9 cellular contexts compared by ENCODE assay signal in the genomic region with DNA sequence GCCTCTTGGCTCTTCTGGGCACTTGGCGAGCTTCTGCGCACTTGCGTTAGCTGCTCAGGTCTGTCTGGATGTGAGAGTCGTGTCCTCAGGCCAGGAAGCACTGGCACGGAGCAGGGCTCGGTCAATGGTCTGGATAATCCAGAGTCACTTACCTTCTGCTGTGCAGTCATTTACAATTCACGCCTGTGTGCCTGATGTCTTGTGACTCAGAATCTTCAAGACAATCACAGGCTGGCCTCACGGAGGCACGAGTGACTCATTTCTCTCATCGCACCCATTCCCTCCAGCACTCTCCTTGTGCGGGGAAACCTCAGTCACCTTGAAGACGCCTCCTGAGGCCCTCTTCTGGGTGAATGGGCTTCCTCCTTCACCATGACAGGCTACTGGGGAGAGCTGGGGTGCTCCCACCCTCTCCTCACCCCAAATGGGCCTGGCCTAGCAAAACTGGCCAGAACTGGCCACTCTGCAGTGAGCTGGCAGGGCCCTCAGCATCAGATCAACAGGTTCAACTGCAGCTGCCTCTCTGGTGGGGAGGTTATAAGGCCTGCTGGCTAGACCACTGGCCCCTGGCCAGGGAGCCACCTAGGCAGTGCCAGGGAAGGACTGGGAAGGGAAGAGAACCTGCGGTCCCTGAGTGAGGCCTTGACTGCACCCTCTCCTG. TPM values are rescaled to one million over a fixed set of nuclear protein-coding genes. Genes with fewer than 3 reads are reported as not detected.
A peak's percentile ranks its signal among the peaks of the same experiment; 100 is the strongest.
DNase-seq lines count a peak whose midpoint lies in the region; ATAC-seq and TF ChIP-seq lines count a peak whose summit lies in the region.
"Had no signal": no experiment of that assay in that cellular context is flagged by ENCODE, and none has a peak within 500 bp of the region (broad histone marks: within the 10 kb centered on the region; RNA-seq: fewer than 3 reads in every experiment).

No MANE protein-coding gene starts in this region.

- peak; percentile 13 for TF ChIP-seq POLR2A in GM18526 (IDR thresholded peaks at IDR 0.05; ENCODE audit: extremely low read depth, insufficient read length)

- CTCF ChIA-PET in PC-9 (lab: Charles Lee) = interaction anchor here (0.5 kb wide), 1 partner anchor 173 kb away, joined by 3 read pairs; no protein-coding TSS in a partner anchor

- peaks cover 41% of the 10 kb centered on the region for H3F3A ChIP-seq in PC-9 (ENCODE audit: insufficient read depth, low read depth)

- peaks cover 50% of the 10 kb centered on the region for H4K20me1 ChIP-seq in PC-9 (ENCODE audit: insufficient read depth)

- ATAC-seq in left ventricle myocardium superior (no peak), omental fat pad (ENCODE audit: low FRiP score) (no peak), GM19395 (IDR thresholded peaks at IDR 0.05; ENCODE audit: unreplicated experiment) (no peak)

- peak; percentile 80 to 93 for DNase-seq in PC-9
- peak in 3 of 4 experiments; percentile 29 to 33 (median 29) for DNase-seq in activated naive CD4-positive, alpha-beta T cell (lab: John Stamatoyannopoulos, UW)
- DNase-seq in left ventricle myocardium superior = peak; percentile 61
- peak; percentile 69 to 72 for DNase-seq in stimulated activated CD4-positive, alpha-beta T cell treated with anti-CD3 and anti-CD28 coated beads, Interleukin-12 subunit alpha, Interleukin-12 subunit beta, amount 100 ng/mL, for 24 hours (ENCODE audit: low read depth in 2 of 2)
- DNase-seq in omental fat pad (ENCODE audit: low spot score) = no peak
- DNase-seq in NCI-H510A (lab: John Stamatoyannopoulos, UW) = no peak

- TF ChIP-seq CTCF in PC-9 (conservative IDR thresholded peaks at IDR 0.05) (no peak), omental fat pad (IDR thresholded peaks at IDR 0.05) (no peak)

- no TSS peak for BruUV-seq in PC-9 (replicated peaks; lab: Mats Ljungman, UMichigan)

- no peaks in the 10 kb centered on the region for H3K27me3 ChIP-seq in PC-9 (ENCODE audit: insufficient read depth, low read depth)

- H3K4me1 ChIP-seq in PC-9 (replicated peaks; ENCODE audit: insufficient read depth) = peaks cover 32% of the 10 kb centered on the region

- POLR2A ChIA-PET in PC-9 (lab: Charles Lee; ENCODE audit: unreplicated experiment) = interaction anchor here (0.6 to 0.7 kb wide), 3 partner anchors 9 to 1613 kb away, joined by 3 to 9 read pairs (median 5); a partner anchor contains a TSS

- intact Hi-C loops in PC-9 (cut with micrococcal nuclease; ENCODE audit: unreplicated experiment) (loop anchor here (2.0 to 5.0 kb wide), 3 partner anchors 98 to 157 kb away; a partner anchor contains a TSS), left ventricle myocardium superior (cut with micrococcal nuclease) (no loop called here)

- H3K9me3 ChIP-seq in PC-9 (ENCODE audit: insufficient read depth, low read depth) = no peaks in the 10 kb centered on the region

- H2AFZ ChIP-seq in PC-9 = no peak overlapping the region

- peaks cover 54% of the 10 kb centered on the region for H3K79me2 ChIP-seq in PC-9 (ENCODE audit: low read depth)

- no peaks in the 10 kb centered on the region for H3K9me2 ChIP-seq in PC-9 (ENCODE audit: insufficient read depth)

- peak overlapping the region; percentile 78 for H3K27ac ChIP-seq in PC-9

- peak overlapping the region; percentile 100 for H3K4me2 ChIP-seq in PC-9

- no peaks in the 10 kb centered on the region for H3K36me3 ChIP-seq in PC-9 (ENCODE audit: low read depth)

- H3K4me3 ChIP-seq in PC-9 = peak overlapping the region; percentile 72

RNA-seq across cellular contexts. Expression of a gene that starts 1.9 kb away (rescaled TPM):
- total RNA-seq in PC-9 (2021) (66.8 and 68.9 TPM in 2 replicates), left ventricle myocardium superior (17.8 TPM), omental fat pad (10 to 100 TPM; 16.4 to 87.2 (median 22.0) TPM)

RNA-seq across cellular contexts. Expression of a gene that starts 34.5 kb away (rescaled TPM):
- 0.35 TPM in 1 of 2 replicates, not detected in the other for total RNA-seq in PC-9 (2021)
- not detected for total RNA-seq in left ventricle myocardium superior
- under 1 TPM in 1 of 4 donors, not detected in 3; 0.19 TPM for total RNA-seq in omental fat pad
- total RNA-seq: lung microvascular endothelial cell had no signal

RNA-seq across cellular contexts. Expression of a gene that starts 41.2 kb away (rescaled TPM):
- not detected in 2 replicates for total RNA-seq in PC-9 (2021)
- total RNA-seq in left ventricle myocardium superior = 0.52 TPM
- total RNA-seq in omental fat pad = 1 to 10 TPM in 3 of 4 donors, under 1 TPM in 1; 0.24 to 5.5 (median 1.2) TPM

RNA-seq across cellular contexts. Expression of a gene that starts 44.1 kb away (rescaled TPM):
- total RNA-seq in PC-9 (2021) (72.5 and 96.1 TPM in 2 replicates), left ventricle myocardium superior (16.9 TPM), omental fat pad (10 to 100 TPM; 22.0 to 25.1 (median 23.8) TPM)

Comparison
In these comparisons a context has a peak if more than half of its experiments do, and no peak if none do; other contexts are left out.
1. DNase-seq: peak in PC-9 (2 of 2), activated naive CD4-positive, alpha-beta T cell (3 of 4), left ventricle myocardium superior (single experiment) and stimulated activated CD4-positive, alpha-beta T cell treated with anti-CD3 and anti-CD28 coated beads, Interleukin-12 subunit alpha, Interleukin-12 subunit beta, amount 100 ng/mL, for 24 hours (2 of 2); none in omental fat pad (single experiment) and NCI-H510A (single experiment).